Comparison of ENCODE assay signal across 9 cellular contexts in genomic region chr10:3538850-3539531, GRCh38.
DNase-seq lines count a peak whose midpoint lies in the region; ATAC-seq and TF ChIP-seq lines count a peak whose summit lies in the region.
"Had no signal": no experiment of that assay in that cellular context is flagged by ENCODE, and none has a peak within 500 bp of the region (broad histone marks: within the 10 kb centered on the region; RNA-seq: fewer than 3 reads in every experiment).

No MANE protein-coding gene starts in this region.

- DNase-seq in NCI-H510A treated with DMSO at 0.1 percent for 48 hours (lab: John Stamatoyannopoulos, UW) = peak; percentile 5
- DNase-seq in NCI-H510A (lab: John Stamatoyannopoulos, UW) = no peak
- DNase-seq in SW480 (ENCODE audit: low spot score) = peak; percentile 19
- DNase-seq in heart right ventricle = peak in 1 of 2 donors; percentile 28
- peak in 2 of 3 donors; percentile 5 to 25 for DNase-seq in stimulated activated CD4-positive, alpha-beta T cell treated with anti-CD3 and anti-CD28 coated beads, TNF-alpha, amount 100 ng/mL, for 48 hours (ENCODE audit: low read depth in 3 of 3)
- DNase-seq in NCI-H2171 (lab: John Stamatoyannopoulos, UW) = no peak
- no peak for DNase-seq in GM10266 (ENCODE audit: extremely low spot score)
- DNase-seq: CD4-positive, CD25-positive, alpha-beta regulatory T cell had no signal

- H3K4me1 ChIP-seq in heart right ventricle = peaks cover 0 to 10% (median 0%) of the 10 kb centered on the region in 9 donors

- H3K27me3 ChIP-seq in heart right ventricle = no peaks in the 10 kb centered on the region

- intact Hi-C loops in heart right ventricle (cut with DNase I) = no loop called here

- H3K36me3 ChIP-seq in heart right ventricle = no peaks in the 10 kb centered on the region

- TF ChIP-seq CTCF in heart right ventricle (IDR thresholded peaks at IDR 0.05) = no peak
- no peak for TF ChIP-seq CTCF in GM10266 (IDR thresholded peaks at IDR 0.05; ENCODE audit: control insufficient read depth, insufficient read depth, low read depth, missing control alignments)

- peak overlapping the region in 4 of 10 donors; percentile 19 to 69 (median 42) for H3K27ac ChIP-seq in heart right ventricle

- ATAC-seq in heart right ventricle (peak; percentile 23 to 85 (median 74)), GM18867 (IDR thresholded peaks at IDR 0.05; ENCODE audit: unreplicated experiment) (no peak)

- no peak overlapping the region for H3K4me3 ChIP-seq in heart right ventricle

- no peaks in the 10 kb centered on the region for H3K9me3 ChIP-seq in heart right ventricle

- WGBS in heart right ventricle, 2 donors = 76 to 87% methylated on average over 22 of the region's 22 CpGs

Comparison
In these comparisons a context has a peak if more than half of its experiments do, and no peak if none do; other contexts are left out.
1. DNase-seq: peak in NCI-H510A treated with DMSO at 0.1 percent for 48 hours (single experiment), SW480 (single experiment) and stimulated activated CD4-positive, alpha-beta T cell treated with anti-CD3 and anti-CD28 coated beads, TNF-alpha, amount 100 ng/mL, for 48 hours (2 of 3); none in NCI-H510A (single experiment), NCI-H2171 (single experiment) and GM10266 (single experiment).